1 cellular context compared by ENCODE assay signal in the genomic region with DNA sequence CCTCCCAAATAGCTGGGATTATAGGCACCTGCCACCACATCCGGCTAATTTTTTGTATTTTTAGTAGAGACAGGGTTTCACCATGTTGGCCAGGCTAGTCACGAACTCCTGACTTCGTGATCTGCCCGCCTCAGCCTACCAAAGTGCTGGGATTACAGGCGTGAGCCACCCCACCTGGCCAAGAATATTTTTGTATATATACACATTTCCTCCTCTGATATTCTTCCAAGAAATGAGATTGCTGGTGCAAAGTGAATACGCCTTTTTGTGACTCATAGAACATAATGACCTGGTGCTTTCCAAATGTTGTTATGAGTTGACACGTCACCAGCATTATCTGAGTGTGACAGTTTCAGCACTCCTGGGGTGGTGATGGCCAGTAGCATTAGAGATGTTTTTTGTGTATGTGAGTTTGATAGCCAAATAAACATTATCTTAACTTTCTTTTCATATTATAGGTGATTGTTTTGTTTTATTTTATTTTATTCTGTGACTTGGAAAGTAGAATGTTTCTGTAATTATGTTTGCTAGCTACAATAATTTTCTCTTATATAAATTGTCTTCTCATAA.
TF ChIP-seq lines count a peak whose summit lies in the region.

No MANE protein-coding gene starts in this region.

TF ChIP-seq in K562, 482 proteins besides CTCF, POLR2A, EP300 and RAD21 (continued from another document and continues in another):
- no peak for TF ChIP-seq ZNF444 (CRISPR knock-in tag; IDR thresholded peaks at IDR 0.05)
- TF ChIP-seq, protein P1, sequence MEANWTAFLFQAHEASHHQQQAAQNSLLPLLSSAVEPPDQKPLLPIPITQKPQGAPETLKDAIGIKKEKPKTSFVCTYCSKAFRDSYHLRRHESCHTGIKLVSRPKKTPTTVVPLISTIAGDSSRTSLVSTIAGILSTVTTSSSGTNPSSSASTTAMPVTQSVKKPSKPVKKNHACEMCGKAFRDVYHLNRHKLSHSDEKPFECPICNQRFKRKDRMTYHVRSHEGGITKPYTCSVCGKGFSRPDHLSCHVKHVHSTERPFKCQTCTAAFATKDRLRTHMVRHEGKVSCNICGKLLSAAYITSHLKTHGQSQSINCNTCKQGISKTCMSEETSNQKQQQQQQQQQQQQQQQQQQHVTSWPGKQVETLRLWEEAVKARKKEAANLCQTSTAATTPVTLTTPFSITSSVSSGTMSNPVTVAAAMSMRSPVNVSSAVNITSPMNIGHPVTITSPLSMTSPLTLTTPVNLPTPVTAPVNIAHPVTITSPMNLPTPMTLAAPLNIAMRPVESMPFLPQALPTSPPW (CRISPR knock-in tag; IDR thresholded peaks at IDR 0.05) = peak; percentile 55
- peak; percentile 62 for TF ChIP-seq CTBP1 (IDR thresholded peaks at IDR 0.05; ENCODE audit: borderline replicate concordance)
- TF ChIP-seq ARNT (IDR thresholded peaks at IDR 0.05) = peak in 1 of 2 experiments; percentile 24; a peak in 1 of 4 replicates
- TF ChIP-seq KDM1A (IDR thresholded peaks at IDR 0.05) = peak; percentile 76 to 86
- 0 out of 2 replicates have a peak, but pooled peaks have one; percentile 24 for TF ChIP-seq KLF1 (tag; IDR thresholded peaks at IDR 0.05)
- TF ChIP-seq WHSC1 (IDR thresholded peaks at IDR 0.05; ENCODE audit: low read length) = no peak
- peak; percentile 66 for TF ChIP-seq C11orf30 (IDR thresholded peaks at IDR 0.05; ENCODE audit: low read depth)
- TF ChIP-seq, protein P2, sequence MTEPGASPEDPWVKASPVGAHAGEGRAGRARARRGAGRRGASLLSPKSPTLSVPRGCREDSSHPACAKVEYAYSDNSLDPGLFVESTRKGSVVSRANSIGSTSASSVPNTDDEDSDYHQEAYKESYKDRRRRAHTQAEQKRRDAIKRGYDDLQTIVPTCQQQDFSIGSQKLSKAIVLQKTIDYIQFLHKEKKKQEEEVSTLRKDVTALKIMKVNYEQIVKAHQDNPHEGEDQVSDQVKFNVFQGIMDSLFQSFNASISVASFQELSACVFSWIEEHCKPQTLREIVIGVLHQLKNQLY (CRISPR knock-in tag; conservative IDR thresholded peaks at IDR 0.05) = no peak
- TF ChIP-seq SMARCC2 (IDR thresholded peaks at IDR 0.05; ENCODE audit: low read depth) = peak; percentile 92
- TF ChIP-seq NR2C2 (CRISPR knock-in tag; IDR thresholded peaks at IDR 0.05) = no peak
- peak; percentile 54 for TF ChIP-seq NR2C2 (tag; IDR thresholded peaks at IDR 0.05)
- TF ChIP-seq CHD2 (IDR thresholded peaks at IDR 0.05; ENCODE audit: low read depth, low read length) = no peak
- peak; percentile 84 for TF ChIP-seq LEF1 (IDR thresholded peaks at IDR 0.05)
- TF ChIP-seq POLR3G (IDR thresholded peaks at IDR 0.05; ENCODE audit: extremely low read depth, insufficient read length, insufficient replicate concordance) = no peak
- TF ChIP-seq FOXJ3 (CRISPR knock-in tag; IDR thresholded peaks at IDR 0.05) = no peak
- no peak for TF ChIP-seq FOXK1 (CRISPR knock-in tag; IDR thresholded peaks at IDR 0.05; ENCODE audit: borderline replicate concordance)
- TF ChIP-seq FOXK2 (conservative IDR thresholded peaks at IDR 0.05 in 1 of 2, IDR thresholded peaks at IDR 0.05 in 1 of 2; ENCODE audit: low read depth in 2 of 2) = peak; percentile 72 to 81
- TF ChIP-seq, protein P3, sequence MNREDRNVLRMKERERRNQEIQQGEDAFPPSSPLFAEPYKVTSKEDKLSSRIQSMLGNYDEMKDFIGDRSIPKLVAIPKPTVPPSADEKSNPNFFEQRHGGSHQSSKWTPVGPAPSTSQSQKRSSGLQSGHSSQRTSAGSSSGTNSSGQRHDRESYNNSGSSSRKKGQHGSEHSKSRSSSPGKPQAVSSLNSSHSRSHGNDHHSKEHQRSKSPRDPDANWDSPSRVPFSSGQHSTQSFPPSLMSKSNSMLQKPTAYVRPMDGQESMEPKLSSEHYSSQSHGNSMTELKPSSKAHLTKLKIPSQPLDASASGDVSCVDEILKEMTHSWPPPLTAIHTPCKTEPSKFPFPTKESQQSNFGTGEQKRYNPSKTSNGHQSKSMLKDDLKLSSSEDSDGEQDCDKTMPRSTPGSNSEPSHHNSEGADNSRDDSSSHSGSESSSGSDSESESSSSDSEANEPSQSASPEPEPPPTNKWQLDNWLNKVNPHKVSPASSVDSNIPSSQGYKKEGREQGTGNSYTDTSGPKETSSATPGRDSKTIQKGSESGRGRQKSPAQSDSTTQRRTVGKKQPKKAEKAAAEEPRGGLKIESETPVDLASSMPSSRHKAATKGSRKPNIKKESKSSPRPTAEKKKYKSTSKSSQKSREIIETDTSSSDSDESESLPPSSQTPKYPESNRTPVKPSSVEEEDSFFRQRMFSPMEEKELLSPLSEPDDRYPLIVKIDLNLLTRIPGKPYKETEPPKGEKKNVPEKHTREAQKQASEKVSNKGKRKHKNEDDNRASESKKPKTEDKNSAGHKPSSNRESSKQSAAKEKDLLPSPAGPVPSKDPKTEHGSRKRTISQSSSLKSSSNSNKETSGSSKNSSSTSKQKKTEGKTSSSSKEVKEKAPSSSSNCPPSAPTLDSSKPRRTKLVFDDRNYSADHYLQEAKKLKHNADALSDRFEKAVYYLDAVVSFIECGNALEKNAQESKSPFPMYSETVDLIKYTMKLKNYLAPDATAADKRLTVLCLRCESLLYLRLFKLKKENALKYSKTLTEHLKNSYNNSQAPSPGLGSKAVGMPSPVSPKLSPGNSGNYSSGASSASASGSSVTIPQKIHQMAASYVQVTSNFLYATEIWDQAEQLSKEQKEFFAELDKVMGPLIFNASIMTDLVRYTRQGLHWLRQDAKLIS (CRISPR knock-in tag; IDR thresholded peaks at IDR 0.05) = no peak
- no peak for TF ChIP-seq XRCC5 (IDR thresholded peaks at IDR 0.05; ENCODE audit: low read depth, low read length)
- TF ChIP-seq, protein P4, sequence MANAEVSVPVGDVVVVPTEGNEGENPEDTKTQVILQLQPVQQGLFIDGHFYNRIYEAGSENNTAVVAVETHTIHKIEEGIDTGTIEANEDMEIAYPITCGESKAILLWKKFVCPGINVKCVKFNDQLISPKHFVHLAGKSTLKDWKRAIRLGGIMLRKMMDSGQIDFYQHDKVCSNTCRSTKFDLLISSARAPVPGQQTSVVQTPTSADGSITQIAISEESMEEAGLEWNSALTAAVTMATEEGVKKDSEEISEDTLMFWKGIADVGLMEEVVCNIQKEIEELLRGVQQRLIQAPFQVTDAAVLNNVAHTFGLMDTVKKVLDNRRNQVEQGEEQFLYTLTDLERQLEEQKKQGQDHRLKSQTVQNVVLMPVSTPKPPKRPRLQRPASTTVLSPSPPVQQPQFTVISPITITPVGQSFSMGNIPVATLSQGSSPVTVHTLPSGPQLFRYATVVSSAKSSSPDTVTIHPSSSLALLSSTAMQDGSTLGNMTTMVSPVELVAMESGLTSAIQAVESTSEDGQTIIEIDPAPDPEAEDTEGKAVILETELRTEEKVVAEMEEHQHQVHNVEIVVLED (CRISPR knock-in tag; IDR thresholded peaks at IDR 0.05) = no peak
- TF ChIP-seq NFIC (IDR thresholded peaks at IDR 0.05) = peak; percentile 77
- TF ChIP-seq ZBTB17 (CRISPR knock-in tag; IDR thresholded peaks at IDR 0.05) = no peak; the same call in 1 of the 2 replicates
- peak; percentile 88 for TF ChIP-seq TCF3 (CRISPR knock-in tag; IDR thresholded peaks at IDR 0.05)
- no peak for TF ChIP-seq SETDB1 (IDR thresholded peaks at IDR 0.05; ENCODE audit: low read length)
- TF ChIP-seq ZNF224 (CRISPR knock-in tag; IDR thresholded peaks at IDR 0.05) = no peak
- TF ChIP-seq SRSF9 (IDR thresholded peaks at IDR 0.05; ENCODE audit: borderline replicate concordance, low read depth, low read length) = no peak
- TF ChIP-seq, protein P5, sequence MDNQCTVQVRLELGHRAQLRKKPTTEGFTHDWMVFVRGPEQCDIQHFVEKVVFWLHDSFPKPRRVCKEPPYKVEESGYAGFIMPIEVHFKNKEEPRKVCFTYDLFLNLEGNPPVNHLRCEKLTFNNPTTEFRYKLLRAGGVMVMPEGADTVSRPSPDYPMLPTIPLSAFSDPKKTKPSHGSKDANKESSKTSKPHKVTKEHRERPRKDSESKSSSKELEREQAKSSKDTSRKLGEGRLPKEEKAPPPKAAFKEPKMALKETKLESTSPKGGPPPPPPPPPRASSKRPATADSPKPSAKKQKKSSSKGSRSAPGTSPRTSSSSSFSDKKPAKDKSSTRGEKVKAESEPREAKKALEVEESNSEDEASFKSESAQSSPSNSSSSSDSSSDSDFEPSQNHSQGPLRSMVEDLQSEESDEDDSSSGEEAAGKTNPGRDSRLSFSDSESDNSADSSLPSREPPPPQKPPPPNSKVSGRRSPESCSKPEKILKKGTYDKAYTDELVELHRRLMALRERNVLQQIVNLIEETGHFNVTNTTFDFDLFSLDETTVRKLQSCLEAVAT (IDR thresholded peaks at IDR 0.05) = peak in 1 of 2 experiments; percentile 21; a peak in 1 of 4 replicates
- no peak for TF ChIP-seq TSC22D4 (tag; IDR thresholded peaks at IDR 0.05)
- peak; percentile 62; the same call in 1 of the 2 replicates for TF ChIP-seq GATAD2B (IDR thresholded peaks at IDR 0.05; ENCODE audit: borderline replicate concordance)
- TF ChIP-seq ZC3H4 (CRISPR knock-in tag; IDR thresholded peaks at IDR 0.05; ENCODE audit: borderline replicate concordance) = no peak
- TF ChIP-seq, protein P6, sequence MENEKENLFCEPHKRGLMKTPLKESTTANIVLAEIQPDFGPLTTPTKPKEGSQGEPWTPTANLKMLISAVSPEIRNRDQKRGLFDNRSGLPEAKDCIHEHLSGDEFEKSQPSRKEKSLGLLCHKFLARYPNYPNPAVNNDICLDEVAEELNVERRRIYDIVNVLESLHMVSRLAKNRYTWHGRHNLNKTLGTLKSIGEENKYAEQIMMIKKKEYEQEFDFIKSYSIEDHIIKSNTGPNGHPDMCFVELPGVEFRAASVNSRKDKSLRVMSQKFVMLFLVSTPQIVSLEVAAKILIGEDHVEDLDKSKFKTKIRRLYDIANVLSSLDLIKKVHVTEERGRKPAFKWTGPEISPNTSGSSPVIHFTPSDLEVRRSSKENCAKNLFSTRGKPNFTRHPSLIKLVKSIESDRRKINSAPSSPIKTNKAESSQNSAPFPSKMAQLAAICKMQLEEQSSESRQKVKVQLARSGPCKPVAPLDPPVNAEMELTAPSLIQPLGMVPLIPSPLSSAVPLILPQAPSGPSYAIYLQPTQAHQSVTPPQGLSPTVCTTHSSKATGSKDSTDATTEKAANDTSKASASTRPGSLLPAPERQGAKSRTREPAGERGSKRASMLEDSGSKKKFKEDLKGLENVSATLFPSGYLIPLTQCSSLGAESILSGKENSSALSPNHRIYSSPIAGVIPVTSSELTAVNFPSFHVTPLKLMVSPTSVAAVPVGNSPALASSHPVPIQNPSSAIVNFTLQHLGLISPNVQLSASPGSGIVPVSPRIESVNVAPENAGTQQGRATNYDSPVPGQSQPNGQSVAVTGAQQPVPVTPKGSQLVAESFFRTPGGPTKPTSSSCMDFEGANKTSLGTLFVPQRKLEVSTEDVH (IDR thresholded peaks at IDR 0.05; ENCODE audit: low read depth, partially characterized antibody) = peak; percentile 66
- TF ChIP-seq RBFOX2 (IDR thresholded peaks at IDR 0.05; ENCODE audit: low read depth, low read length) = no peak
- peak; percentile 90 for TF ChIP-seq TEAD4 (IDR thresholded peaks at IDR 0.05; ENCODE audit: low read length)
- no peak for TF ChIP-seq TEAD4 (CRISPR knock-in tag; IDR thresholded peaks at IDR 0.05; ENCODE audit: borderline replicate concordance)
- TF ChIP-seq BRD4 (IDR thresholded peaks at IDR 0.05) = no peak
- TF ChIP-seq ZNF311 (CRISPR knock-in tag; IDR thresholded peaks at IDR 0.05) = no peak
- TF ChIP-seq, protein P7, sequence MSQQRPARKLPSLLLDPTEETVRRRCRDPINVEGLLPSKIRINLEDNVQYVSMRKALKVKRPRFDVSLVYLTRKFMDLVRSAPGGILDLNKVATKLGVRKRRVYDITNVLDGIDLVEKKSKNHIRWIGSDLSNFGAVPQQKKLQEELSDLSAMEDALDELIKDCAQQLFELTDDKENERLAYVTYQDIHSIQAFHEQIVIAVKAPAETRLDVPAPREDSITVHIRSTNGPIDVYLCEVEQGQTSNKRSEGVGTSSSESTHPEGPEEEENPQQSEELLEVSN (IDR thresholded peaks at IDR 0.05; ENCODE audit: borderline replicate concordance in 1 of 2, extremely low read depth in 1 of 2, insufficient read depth in 1 of 2, insufficient read length in 1 of 2, low read depth in 1 of 2, low read length in 1 of 2, poor library complexity in 1 of 2, severe bottlenecking in 1 of 2) = peak in 1 of 2 experiments; percentile 59
- no peak for TF ChIP-seq CREBBP (IDR thresholded peaks at IDR 0.05; ENCODE audit: low read depth, low read length)
- no peak for TF ChIP-seq ZNF561 (CRISPR knock-in tag; conservative IDR thresholded peaks at IDR 0.05)
- TF ChIP-seq TRIM24 (IDR thresholded peaks at IDR 0.05) = peak; percentile 87 to 93
- peak; percentile 78 for TF ChIP-seq TAL1 (IDR thresholded peaks at IDR 0.05)
- no peak for TF ChIP-seq TEAD1 (CRISPR knock-in tag; IDR thresholded peaks at IDR 0.05)
- TF ChIP-seq, protein P8, sequence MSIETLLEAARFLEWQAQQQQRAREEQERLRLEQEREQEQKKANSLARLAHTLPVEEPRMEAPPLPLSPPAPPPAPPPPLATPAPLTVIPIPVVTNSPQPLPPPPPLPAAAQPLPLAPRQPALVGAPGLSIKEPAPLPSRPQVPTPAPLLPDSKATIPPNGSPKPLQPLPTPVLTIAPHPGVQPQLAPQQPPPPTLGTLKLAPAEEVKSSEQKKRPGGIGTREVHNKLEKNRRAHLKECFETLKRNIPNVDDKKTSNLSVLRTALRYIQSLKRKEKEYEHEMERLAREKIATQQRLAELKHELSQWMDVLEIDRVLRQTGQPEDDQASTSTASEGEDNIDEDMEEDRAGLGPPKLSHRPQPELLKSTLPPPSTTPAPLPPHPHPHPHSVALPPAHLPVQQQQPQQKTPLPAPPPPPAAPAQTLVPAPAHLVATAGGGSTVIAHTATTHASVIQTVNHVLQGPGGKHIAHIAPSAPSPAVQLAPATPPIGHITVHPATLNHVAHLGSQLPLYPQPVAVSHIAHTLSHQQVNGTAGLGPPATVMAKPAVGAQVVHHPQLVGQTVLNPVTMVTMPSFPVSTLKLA (conservative IDR thresholded peaks at IDR 0.05) = peak; percentile 34 to 74; a peak in 2 of 4 replicates
